Comparison of ENCODE assay signal across 28 cellular contexts in genomic region chr1:4464478-4464877, GRCh38.
"Had no signal": no experiment of that assay in that cellular context is flagged by ENCODE, and none has a peak within 500 bp of the region (broad histone marks: within the 10 kb centered on the region; RNA-seq: fewer than 3 reads in every experiment).

No MANE protein-coding gene starts in this region.

- H3K27ac Mint-ChIP-seq: activated CD4-positive, alpha-beta memory T cell treated with anti-CD3 and anti-CD28 coated beads for 36 hours; activated CD4-positive, alpha-beta T cell treated with anti-CD3 and anti-CD28 coated beads for 36 hours; activated CD4-positive, alpha-beta T cell treated with anti-CD3 and anti-CD28 coated beads, Interleukin-2, amount 10 ng/mL, durations not matched to agents 24 days and 14 days; activated CD8-positive, alpha-beta memory T cell treated with anti-CD3 and anti-CD28 coated beads, Interleukin-2, amount 10 ng/mL, durations not matched to agents 7 days and 5 days; activated CD8-positive, alpha-beta T cell treated with anti-CD3 and anti-CD28 coated beads, Interleukin-2, amount 10 ng/mL, durations not matched to agents 7 days and 5 days; activated naive CD8-positive, alpha-beta T cell; activated T-helper 1 cell treated with anti-CD3 and anti-CD28 coated beads, Interleukin-12 subunit alpha, Interleukin-12 subunit beta, Interleukin-2, Interleukin-4 antibody, amounts not matched to agents 30 ng/mL and 10 ng/mL and 1 ng/mL, durations not matched to agents 14 hours and 24 hours and 36 hours; activated T-helper 2 cell treated with anti-CD3 and anti-CD28 coated beads, Interferon-gamma antibody, Interleukin-2, Interleukin-4, amounts not matched to agents 10 μg/mL and 5 μg/mL and 100 μg/mL, durations not matched to agents 14 hours and 24 hours and 36 hours had no signal

- H3K4me3 ChIP-seq: esophagus muscularis mucosa, gastrocnemius medialis, heart left ventricle had no signal

- H3K36me3 Mint-ChIP-seq: activated CD4-positive, alpha-beta memory T cell treated with anti-CD3 and anti-CD28 coated beads for 36 hours; activated CD8-positive, alpha-beta memory T cell treated with anti-CD3 and anti-CD28 coated beads, Interleukin-2, amount 10 ng/mL, durations not matched to agents 7 days and 5 days; activated naive CD8-positive, alpha-beta T cell had no signal

- H3K4me1 ChIP-seq: esophagus muscularis mucosa, foreskin keratinocyte, gastrocnemius medialis had no signal

- ATAC-seq: activated CD4-positive, alpha-beta T cell treated with anti-CD3 and anti-CD28 coated beads for 36 hours; activated CD8-positive, alpha-beta memory T cell treated with anti-CD3 and anti-CD28 coated beads, Interleukin-2, amount 10 ng/mL, durations not matched to agents 7 days and 5 days; activated CD8-positive, alpha-beta T cell treated with anti-CD3 and anti-CD28 coated beads, Interleukin-2, amount 10 ng/mL, durations not matched to agents 7 days and 5 days; foreskin keratinocyte; gastrocnemius medialis had no signal

- H3K27me3 Mint-ChIP-seq: activated CD4-positive, alpha-beta memory T cell treated with anti-CD3 and anti-CD28 coated beads for 36 hours; activated CD4-positive, alpha-beta T cell treated with anti-CD3 and anti-CD28 coated beads, Interleukin-2, amount 10 ng/mL, durations not matched to agents 24 days and 14 days; activated CD8-positive, alpha-beta memory T cell treated with anti-CD3 and anti-CD28 coated beads, Interleukin-2, amount 10 ng/mL, durations not matched to agents 7 days and 5 days; activated naive CD8-positive, alpha-beta T cell had no signal

- H3K4me1 Mint-ChIP-seq: activated CD4-positive, alpha-beta T cell treated with anti-CD3 and anti-CD28 coated beads for 36 hours; activated CD4-positive, alpha-beta T cell treated with anti-CD3 and anti-CD28 coated beads, Interleukin-2, amount 10 ng/mL, durations not matched to agents 24 days and 14 days; activated CD8-positive, alpha-beta memory T cell treated with anti-CD3 and anti-CD28 coated beads, Interleukin-2, amount 10 ng/mL, durations not matched to agents 7 days and 5 days; central memory CD8-positive, alpha-beta T cell had no signal

- H3K9me3 Mint-ChIP-seq: activated CD4-positive, alpha-beta memory T cell treated with anti-CD3 and anti-CD28 coated beads for 36 hours; activated CD4-positive, alpha-beta T cell treated with anti-CD3 and anti-CD28 coated beads, Interleukin-2, amount 10 ng/mL, durations not matched to agents 24 days and 14 days; activated T-helper 1 cell treated with anti-CD3 and anti-CD28 coated beads, Interleukin-12 subunit alpha, Interleukin-12 subunit beta, Interleukin-2, Interleukin-4 antibody, amounts not matched to agents 30 ng/mL and 10 ng/mL and 1 ng/mL, durations not matched to agents 14 hours and 24 hours and 36 hours; activated T-helper 2 cell treated with anti-CD3 and anti-CD28 coated beads, Interferon-gamma antibody, Interleukin-2, Interleukin-4, amounts not matched to agents 10 μg/mL and 5 μg/mL and 100 μg/mL, durations not matched to agents 14 hours and 24 hours and 36 hours; central memory CD8-positive, alpha-beta T cell had no signal

- H3K9me3 ChIP-seq: esophagus muscularis mucosa, gastrocnemius medialis, heart left ventricle had no signal

- H3K27me3 ChIP-seq: brain microvascular endothelial cell, foreskin keratinocyte, gastrocnemius medialis, heart left ventricle had no signal

- DNase-seq: activated CD4-positive, alpha-beta memory T cell treated with anti-CD3 and anti-CD28 coated beads for 36 hours; activated CD4-positive, alpha-beta T cell treated with anti-CD3 and anti-CD28 coated beads for 36 hours; activated CD4-positive, alpha-beta T cell treated with anti-CD3 and anti-CD28 coated beads, Interleukin-2, amount 10 ng/mL, durations not matched to agents 24 days and 14 days; activated CD4-positive, CD25-positive, alpha-beta regulatory T cell; activated CD4-positive, CD25-positive, alpha-beta regulatory T cell treated with anti-CD3 and anti-CD28 coated beads, Interleukin-2, amount 50 U/mL, for 72 hours; activated CD8-positive, alpha-beta memory T cell treated with anti-CD3 and anti-CD28 coated beads, Interleukin-2, amount 10 ng/mL, durations not matched to agents 7 days and 5 days; activated CD8-positive, alpha-beta memory T cell treated with anti-CD3 and anti-CD28 coated beads, Interleukin-2, amount 50 U/mL, for 4 hours; activated CD8-positive, alpha-beta T cell treated with anti-CD3 and anti-CD28 coated beads, Interleukin-2, amount 10 ng/mL, durations not matched to agents 7 days and 5 days; activated gamma-delta T cell treated with Interleukin-2 at 50 U/mL for 16 hours; activated naive CD4-positive, alpha-beta T cell treated with anti-CD3 and anti-CD28 coated beads, Interleukin-2, amount 50 U/mL, for 16 hours; activated naive CD4-positive, alpha-beta T cell treated with Interleukin-2 at 50 U/mL for 16 hours; activated T-cell treated with anti-CD3 and anti-CD28 coated beads, Interleukin-2, amount 50 U/mL, for 1 hour; activated T-cell treated with anti-CD3 and anti-CD28 coated beads, Interleukin-2, amount 50 U/mL, for 48 hours; amniotic stem cell; anterior cingulate cortex; brain microvascular endothelial cell; effector memory CD4-positive, alpha-beta T cell; erythroblast; foreskin keratinocyte; gastrocnemius medialis; glutamatergic neuron; heart left ventricle; T-helper 2 cell had no signal

- H3K4me3 Mint-ChIP-seq: activated CD4-positive, alpha-beta memory T cell treated with anti-CD3 and anti-CD28 coated beads for 36 hours; activated CD4-positive, alpha-beta T cell treated with anti-CD3 and anti-CD28 coated beads for 36 hours; activated CD4-positive, alpha-beta T cell treated with anti-CD3 and anti-CD28 coated beads, Interleukin-2, amount 10 ng/mL, durations not matched to agents 24 days and 14 days; activated CD8-positive, alpha-beta memory T cell treated with anti-CD3 and anti-CD28 coated beads, Interleukin-2, amount 10 ng/mL, durations not matched to agents 7 days and 5 days; activated CD8-positive, alpha-beta T cell treated with anti-CD3 and anti-CD28 coated beads, Interleukin-2, amount 10 ng/mL, durations not matched to agents 7 days and 5 days; activated naive CD8-positive, alpha-beta T cell; activated T-helper 1 cell treated with anti-CD3 and anti-CD28 coated beads, Interleukin-12 subunit alpha, Interleukin-12 subunit beta, Interleukin-2, Interleukin-4 antibody, amounts not matched to agents 30 ng/mL and 10 ng/mL and 1 ng/mL, durations not matched to agents 14 hours and 24 hours and 36 hours; central memory CD8-positive, alpha-beta T cell had no signal

- H3K27ac ChIP-seq: brain microvascular endothelial cell, esophagus muscularis mucosa, foreskin keratinocyte, gastrocnemius medialis, heart left ventricle had no signal

- H3K36me3 ChIP-seq: brain microvascular endothelial cell, esophagus muscularis mucosa, gastrocnemius medialis, heart left ventricle had no signal
